Comparison of ENCODE assay signal across 31 cellular contexts in the genomic region with DNA sequence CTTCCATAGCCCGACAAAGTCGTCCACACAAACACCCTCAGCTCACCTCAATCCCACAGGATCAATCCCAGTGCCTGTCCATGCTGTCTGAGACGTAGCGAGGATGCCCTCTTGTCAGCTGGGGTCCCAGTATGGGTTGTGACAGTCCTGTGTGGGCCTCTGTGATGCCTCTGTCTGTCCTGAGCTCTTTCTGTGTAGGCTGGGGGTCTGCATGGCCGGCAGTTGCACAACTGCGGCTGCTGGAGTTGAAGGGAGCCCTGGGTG. TPM values are rescaled to one million over a fixed set of nuclear protein-coding genes. Genes with fewer than 3 reads are reported as not detected.
DNase-seq lines count a peak whose midpoint lies in the region; ATAC-seq, FAIRE-seq and TF ChIP-seq lines count a peak whose summit lies in the region.
"Had no signal": no experiment of that assay in that cellular context is flagged by ENCODE, and none has a peak within 500 bp of the region (broad histone marks: within the 10 kb centered on the region; RNA-seq: fewer than 3 reads in every experiment).

No MANE protein-coding gene starts in this region.

- peaks cover 9 to 68% of the 10 kb centered on the region in 2 experiments; a peak in 4 of 5 replicates for H3K27me3 ChIP-seq in K562 (ENCODE audit: control insufficient read depth in 2 of 2, insufficient read depth in 2 of 2, low read length in 2 of 2)
- H3K27me3 ChIP-seq: breast epithelium, gastroesophageal sphincter, hepatocyte had no signal

- TF ChIP-seq POLR2A in K562 (conservative IDR thresholded peaks at IDR 0.05): no peak

- intact Hi-C loops in K562 (cut with micrococcal nuclease): no loop called here

- in situ Hi-C loops in K562 (cut with MboI): loop anchor here (25.0 kb wide), 1 partner anchor 1588 kb away; no protein-coding TSS in a partner anchor

- no peaks in the 10 kb centered on the region for H3K9me3 Mint-ChIP-seq in activated naive CD4-positive, alpha-beta T cell treated with anti-CD3 and anti-CD28 coated beads, Interleukin-2, amount 10 ng/mL, durations not matched to agents 7 days and 5 days
- no peaks in the 10 kb centered on the region for H3K9me3 Mint-ChIP-seq in stimulated activated effector memory CD8-positive, alpha-beta T cell treated with anti-CD3 and anti-CD28 coated beads, Interleukin-12 subunit alpha, Interleukin-12 subunit beta, amount 100 ng/mL, for 72 hours
- H3K9me3 Mint-ChIP-seq: activated naive CD4-positive, alpha-beta T cell treated with anti-CD3 and anti-CD28 coated beads for 36 hours; activated T-cell treated with anti-CD3 and anti-CD28 coated beads, Interleukin-2, amount 50 U/mL, for 72 hours; CD4-positive, alpha-beta memory T cell; natural killer cell treated with Interleukin-12 subunit alpha and Interleukin-12 subunit beta and Interleukin-15 and Interleukin-18, amount 100 ng/mL, for 72 hours; stimulated activated naive CD8-positive, alpha-beta T cell treated with anti-CD3 and anti-CD28 coated beads, Interleukin-15, Interleukin-2, amounts not matched to agents 100 ng/mL and 50 ng/mL, for 24 hours had no signal

- no peaks in the 10 kb centered on the region; the same call in 1 of the 2 replicates for H4K20me1 ChIP-seq in K562 (replicated peaks; ENCODE audit: control insufficient read depth, insufficient read depth, low read length)

- TF ChIP-seq EP300 in K562 (IDR thresholded peaks at IDR 0.05; ENCODE audit: low read length): no peak

- peaks cover 0 to 12% of the 10 kb centered on the region in 2 experiments; a peak in 2 of 5 replicates for H3K4me1 ChIP-seq in K562 (replicated peaks in 1 of 2; ENCODE audit: control insufficient read depth in 2 of 2, insufficient read depth in 2 of 2, low read length in 2 of 2)
- H3K4me1 ChIP-seq: breast epithelium, gastroesophageal sphincter had no signal

- no peak for TF ChIP-seq RAD21 in K562 (CRISPR knock-in tag; conservative IDR thresholded peaks at IDR 0.05 in 1 of 2, IDR thresholded peaks at IDR 0.05 in 1 of 2)

- ATAC-seq in K562: no peak; the same call in 2 of the 3 replicates
- no peak for ATAC-seq in stimulated activated effector memory CD8-positive, alpha-beta T cell treated with anti-CD3 and anti-CD28 coated beads, Interleukin-12 subunit alpha, Interleukin-12 subunit beta, amount 100 ng/mL, for 72 hours
- ATAC-seq: activated T-cell treated with anti-CD3 and anti-CD28 coated beads, Interleukin-2, amount 50 U/mL, for 72 hours; gastroesophageal sphincter; natural killer cell treated with Interleukin-12 subunit alpha and Interleukin-12 subunit beta and Interleukin-15 and Interleukin-18, amount 100 ng/mL, for 72 hours had no signal

- peak overlapping the region; percentile 0 for H3K27ac Mint-ChIP-seq in activated naive CD4-positive, alpha-beta T cell treated with anti-CD3 and anti-CD28 coated beads, Interleukin-2, amount 10 ng/mL, durations not matched to agents 7 days and 5 days
- H3K27ac Mint-ChIP-seq in stimulated activated effector memory CD8-positive, alpha-beta T cell treated with anti-CD3 and anti-CD28 coated beads, Interleukin-12 subunit alpha, Interleukin-12 subunit beta, amount 100 ng/mL, for 72 hours: peak overlapping the region; percentile 35
- H3K27ac Mint-ChIP-seq: activated naive CD4-positive, alpha-beta T cell treated with anti-CD3 and anti-CD28 coated beads for 36 hours; activated T-cell treated with anti-CD3 and anti-CD28 coated beads, Interleukin-2, amount 50 U/mL, for 72 hours; natural killer cell treated with Interleukin-12 subunit alpha and Interleukin-12 subunit beta and Interleukin-15 and Interleukin-18, amount 100 ng/mL, for 72 hours had no signal

- H3K79me2 ChIP-seq in K562 (ENCODE audit: control insufficient read depth, insufficient read depth, low read length): no peaks in the 10 kb centered on the region
- H3K79me2 ChIP-seq: hepatocyte had no signal

- no peak overlapping the region for H3K4me2 ChIP-seq in K562 (ENCODE audit: insufficient read depth, low read length)
- H3K4me2 ChIP-seq: hepatocyte had no signal

- H3K4me3 ChIP-seq in Jurkat, Clone E6-1 (ENCODE audit: low read length): peak overlapping the region; percentile 25
- H3K4me3 ChIP-seq in K562 (no peak overlapping the region), foreskin fibroblast (ENCODE audit: low read depth in 1 of 2, low read length in 2 of 2) (no peak overlapping the region)
- H3K4me3 ChIP-seq: breast epithelium, gastroesophageal sphincter, hepatocyte, lung, skin epidermis, thoracic aorta had no signal

- H3K4me1 Mint-ChIP-seq in activated naive CD4-positive, alpha-beta T cell treated with anti-CD3 and anti-CD28 coated beads, Interleukin-2, amount 10 ng/mL, durations not matched to agents 7 days and 5 days: peaks cover 42% of the 10 kb centered on the region
- H3K4me1 Mint-ChIP-seq in stimulated activated effector memory CD8-positive, alpha-beta T cell treated with anti-CD3 and anti-CD28 coated beads, Interleukin-12 subunit alpha, Interleukin-12 subunit beta, amount 100 ng/mL, for 72 hours: peaks cover 17% of the 10 kb centered on the region

- CTCF ChIA-PET in activated naive CD4-positive, alpha-beta T cell treated with anti-CD3 and anti-CD28 coated beads, Interleukin-2, amount 10 ng/mL, durations not matched to agents 7 days and 5 days (lab: Charles Lee): interaction anchor here (1.8 kb wide), 1 partner anchor 27 kb away, joined by 4 read pairs; no protein-coding TSS in a partner anchor
- CTCF ChIA-PET in K562 (lab: Yijun Ruan, JAX; ENCODE audit: low intra/inter-chr PET ratio): no interaction called here

- H3K9ac ChIP-seq in K562 (ENCODE audit: insufficient read depth in 1 of 2, low read depth in 2 of 2, low read length in 2 of 2): peak overlapping the region in 1 of 2 experiments; percentile 10; a peak in 1 of 4 replicates

- DNase-seq in activated naive CD4-positive, alpha-beta T cell treated with anti-CD3 and anti-CD28 coated beads, Interleukin-2, amount 10 ng/mL, durations not matched to agents 7 days and 5 days: no peak
- DNase-seq in activated naive CD4-positive, alpha-beta T cell (lab: John Stamatoyannopoulos, UW): no peak
- no peak for DNase-seq in Jurkat, Clone E6-1 (ENCODE audit: low read depth, low spot score)
- DNase-seq in K562 (ENCODE audit: extremely low read depth in 1 of 4, low spot score in 3 of 4): no peak
- DNase-seq in stimulated activated effector memory CD8-positive, alpha-beta T cell treated with anti-CD3 and anti-CD28 coated beads, Interleukin-12 subunit alpha, Interleukin-12 subunit beta, amount 100 ng/mL, for 72 hours (ENCODE audit: low spot score in 2 of 2): no peak
- DNase-seq in foreskin fibroblast: no peak
- no peak for DNase-seq in activated naive CD4-positive, alpha-beta T cell treated with Interleukin-2 at 50 U/mL for 16 hours
- no peak for DNase-seq in C1 segment of cervical spinal cord (lab: John Stamatoyannopoulos, UW)
- DNase-seq: activated CD4-positive, alpha-beta T cell treated with anti-CD3 and anti-CD28 coated beads, Interleukin-2, amount 50 U/mL, for 4 hours; activated CD4-positive, CD25-positive, alpha-beta regulatory T cell; activated naive CD4-positive, alpha-beta T cell treated with anti-CD3 and anti-CD28 coated beads for 36 hours; activated T-cell treated with anti-CD3 and anti-CD28 coated beads, Interleukin-2, amount 50 U/mL, for 72 hours; EL; H7; NCI-H146; NCI-H2107; NCI-H774 had no signal

- no peak overlapping the region for H3K4me3 Mint-ChIP-seq in activated naive CD4-positive, alpha-beta T cell treated with anti-CD3 and anti-CD28 coated beads, Interleukin-2, amount 10 ng/mL, durations not matched to agents 7 days and 5 days
- no peak overlapping the region for H3K4me3 Mint-ChIP-seq in stimulated activated effector memory CD8-positive, alpha-beta T cell treated with anti-CD3 and anti-CD28 coated beads, Interleukin-12 subunit alpha, Interleukin-12 subunit beta, amount 100 ng/mL, for 72 hours
- H3K4me3 Mint-ChIP-seq: activated naive CD4-positive, alpha-beta T cell treated with anti-CD3 and anti-CD28 coated beads for 36 hours; natural killer cell treated with Interleukin-12 subunit alpha and Interleukin-12 subunit beta and Interleukin-15 and Interleukin-18, amount 100 ng/mL, for 72 hours; stimulated activated naive CD8-positive, alpha-beta T cell treated with anti-CD3 and anti-CD28 coated beads, Interleukin-15, Interleukin-2, amounts not matched to agents 100 ng/mL and 50 ng/mL, for 24 hours had no signal

- H3K27ac ChIP-seq in K562 (ENCODE audit: extremely low read depth, low read depth, low read length): no peak overlapping the region
- H3K27ac ChIP-seq: breast epithelium, gastroesophageal sphincter, hepatocyte, thoracic aorta had no signal

- TF ChIP-seq CTCF in K562 (IDR thresholded peaks at IDR 0.05 in 2 of 3, conservative IDR thresholded peaks at IDR 0.05 in 1 of 3; ENCODE audit: insufficient read depth in 2 of 3, low read depth in 1 of 3, low read length in 3 of 3): no peak
- no peak for TF ChIP-seq CTCF in foreskin fibroblast (IDR thresholded peaks at IDR 0.05; ENCODE audit: low read depth, low read length)

- H2AFZ ChIP-seq in K562 (ENCODE audit: low read depth, low read length): no peak overlapping the region
- H2AFZ ChIP-seq: hepatocyte had no signal

- BruUV-seq in K562 (replicated peaks; lab: Mats Ljungman, UMichigan): no TSS peak

- no peaks in the 10 kb centered on the region for H3K9me3 ChIP-seq in K562 (replicated peaks; ENCODE audit: control insufficient read depth, insufficient read depth, low read depth, low read length)
- H3K9me3 ChIP-seq: breast epithelium, gastroesophageal sphincter, thoracic aorta had no signal

- H3K9me1 ChIP-seq in K562 (ENCODE audit: control insufficient read depth, insufficient read depth, low read length): no peaks in the 10 kb centered on the region

- H3K27me3 Mint-ChIP-seq in activated naive CD4-positive, alpha-beta T cell treated with anti-CD3 and anti-CD28 coated beads, Interleukin-2, amount 10 ng/mL, durations not matched to agents 7 days and 5 days: peaks cover 3% of the 10 kb centered on the region
- H3K27me3 Mint-ChIP-seq: CD4-positive, alpha-beta memory T cell; stimulated activated naive CD8-positive, alpha-beta T cell treated with anti-CD3 and anti-CD28 coated beads, Interleukin-15, Interleukin-2, amounts not matched to agents 100 ng/mL and 50 ng/mL, for 24 hours had no signal

- POLR2A ChIA-PET in K562 (lab: Yijun Ruan, JAX): interaction anchor here (0.6 to 1.3 kb wide), 4 partner anchors 8 to 19 kb away, joined by 3 to 4 read pairs (median 4); no protein-coding TSS in a partner anchor

- H3K36me3 Mint-ChIP-seq in activated naive CD4-positive, alpha-beta T cell treated with anti-CD3 and anti-CD28 coated beads, Interleukin-2, amount 10 ng/mL, durations not matched to agents 7 days and 5 days: no peaks in the 10 kb centered on the region
- H3K36me3 Mint-ChIP-seq in stimulated activated effector memory CD8-positive, alpha-beta T cell treated with anti-CD3 and anti-CD28 coated beads, Interleukin-12 subunit alpha, Interleukin-12 subunit beta, amount 100 ng/mL, for 72 hours: no peaks in the 10 kb centered on the region
- H3K36me3 Mint-ChIP-seq: CD4-positive, alpha-beta memory T cell; natural killer cell treated with Interleukin-12 subunit alpha and Interleukin-12 subunit beta and Interleukin-15 and Interleukin-18, amount 100 ng/mL, for 72 hours had no signal

- WGBS in K562 (ENCODE audit: insufficient coverage, low coverage, missing lambda C conversion rate): 6% methylated on average over 6 of the region's 6 CpGs

- H3K36me3 ChIP-seq in K562 (ENCODE audit: control insufficient read depth, insufficient read depth, low read length): no peaks in the 10 kb centered on the region
- H3K36me3 ChIP-seq: breast epithelium, gastroesophageal sphincter, thoracic aorta had no signal

- no peak for FAIRE-seq in K562 (lab: Jason Lieb, UNC)
- FAIRE-seq: A204.1, endothelial cell of umbilical vein, HepG2 had no signal

RNA-seq across cellular contexts. Expression of a gene that starts 12.4 kb away (rescaled TPM):
- polyA plus RNA-seq in Jurkat, Clone E6-1 (2012; ENCODE audit: insufficient read depth, insufficient read length): not detected
- total RNA-seq in K562 (2011; cell fraction: chromatin; rRNA removed; ENCODE audit: low replicate concordance): not detected in 2 replicates
- total RNA-seq in K562 (2011; cell fraction: nucleolus; rRNA removed): not detected in 2 replicates
- total RNA-seq in K562 (2011; cell fraction: nucleoplasm; rRNA removed): not detected in 2 replicates
- total RNA-seq in K562 (2014; rRNA removed) (not detected in 2 replicates), K562 (2014; rRNA removed; fragmentation: Illumina TruSeq; extraction: Trizol) (not detected in 2 replicates), K562 (2015; rRNA removed; fragmentation: Illumina TruSeq; extraction: Trizol) (not detected in 2 replicates), K562 (2021) (not detected in 2 replicates)
- polyA plus RNA-seq in K562 (2011; rRNA removed) (not detected in 2 replicates), K562 (2014; fragmentation: Illumina TruSeq; extraction: Trizol) (not detected in 2 replicates), K562 (2014; fragmentation: Nextera tagmentation; extraction: Ambion mirVana) (not detected), K562 (2014; rRNA removed) (not detected in 2 replicates)
- not detected in 2 replicates for polyA plus RNA-seq in K562 (2011; cell fraction: cytosol; rRNA removed)
- polyA plus RNA-seq in K562 (2011; cell fraction: nucleus; rRNA removed): not detected in 2 replicates
- 0.07 TPM in 1 of 2 replicates, not detected in the other for polyA plus RNA-seq in K562 (2012)
- not detected in 2 replicates for polyA minus RNA-seq in K562 (2011; rRNA and poly(A)+ RNA removed)
- polyA minus RNA-seq in K562 (2011; cell fraction: cytosol; rRNA and poly(A)+ RNA removed): not detected in 2 replicates
- not detected in 2 replicates for polyA minus RNA-seq in K562 (2011; cell fraction: nucleus; rRNA and poly(A)+ RNA removed)
- total RNA-seq: activated naive CD4-positive, alpha-beta T cell treated with anti-CD3 and anti-CD28 coated beads for 36 hours; activated T-cell treated with anti-CD3 and anti-CD28 coated beads, Interleukin-2, amount 50 U/mL, for 72 hours; CD4-positive, alpha-beta memory T cell; endothelial cell of umbilical vein; fibroblast of lung; gastroesophageal sphincter; H7; hepatocyte; HepG2; lung; natural killer cell treated with Interleukin-12 subunit alpha and Interleukin-12 subunit beta and Interleukin-15 and Interleukin-18, amount 100 ng/mL, for 72 hours; osteoblast; thoracic aorta had no signal
- polyA plus RNA-seq: CD4-positive, alpha-beta memory T cell; endothelial cell of umbilical vein; fibroblast of lung; hepatocyte; HepG2; lung had no signal
